In the genomic region with DNA sequence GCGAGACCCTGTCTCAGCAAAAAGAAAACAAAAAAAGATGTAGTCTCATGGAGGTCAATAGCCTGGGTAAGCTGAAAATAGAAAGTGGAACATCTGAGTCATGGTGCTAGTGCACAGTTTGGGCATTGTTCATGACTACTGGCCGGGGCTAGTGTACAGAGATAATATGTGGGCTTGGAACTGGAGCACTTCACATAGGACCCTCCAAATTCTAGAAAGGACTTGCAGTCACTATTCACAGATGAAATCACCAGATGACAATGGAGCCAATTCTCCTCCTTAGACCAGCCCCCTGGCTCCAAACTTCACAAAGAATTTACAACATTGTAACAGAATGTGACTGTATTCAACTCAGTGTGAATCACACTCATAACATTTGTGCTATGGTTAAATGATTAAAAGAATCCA, we compare ENCODE assay signal across 9 cellular contexts.
A peak's percentile ranks its signal among the peaks of the same experiment; 100 is the strongest.
DNase-seq lines count a peak whose midpoint lies in the region; ATAC-seq lines count a peak whose summit lies in the region.
"Had no signal": no experiment of that assay in that cellular context is flagged by ENCODE, and none has a peak within 500 bp of the region (broad histone marks: within the 10 kb centered on the region; RNA-seq: fewer than 3 reads in every experiment).

No MANE protein-coding gene starts in this region.

- H4K20me1 ChIP-seq in BLaER1 (no peaks in the 10 kb centered on the region), GM23248 (ENCODE audit: insufficient read depth) (no peaks in the 10 kb centered on the region)

- H3K4me1 ChIP-seq in BLaER1, result peaks cover 29% of the 10 kb centered on the region
- peaks cover 18% of the 10 kb centered on the region for H3K4me1 ChIP-seq in GM23248 (ENCODE audit: insufficient read depth)
- H3K4me1 ChIP-seq in right cardiac atrium (ENCODE audit: control insufficient read depth, insufficient read depth, low read length), result peaks cover 3% of the 10 kb centered on the region

- H3K4me2 ChIP-seq in BLaER1 (peak overlapping the region; percentile 22), GM23248 (ENCODE audit: unreplicated experiment) (peak overlapping the region; percentile 55)

- H3K9me3 ChIP-seq in BLaER1 (peaks cover 12% of the 10 kb centered on the region), GM23248 (ENCODE audit: low read depth) (no peaks in the 10 kb centered on the region), right cardiac atrium (ENCODE audit: control insufficient read depth, low read length) (no peaks in the 10 kb centered on the region)

- no peak overlapping the region for H3K27ac ChIP-seq in BLaER1
- H3K27ac ChIP-seq in GM23248, result peak overlapping the region; percentile 18
- H3K27ac ChIP-seq in right cardiac atrium (ENCODE audit: low read length), result no peak overlapping the region

- intact Hi-C loops in right cardiac atrium (cut with DNase I), result no loop called here

- H3K79me2 ChIP-seq in GM23248 (ENCODE audit: insufficient read depth), result no peaks in the 10 kb centered on the region

- H2AFZ ChIP-seq in GM23248, result no peak overlapping the region

- no peaks in the 10 kb centered on the region for H3K36me3 ChIP-seq in BLaER1
- no peaks in the 10 kb centered on the region for H3K36me3 ChIP-seq in GM23248 (ENCODE audit: low read depth)

- WGBS in GM23248 (ENCODE audit: low coverage in 1 of 2, low lambda C conversion rate in 2 of 2, missing lambda C conversion rate in 2 of 2), 2 experiments, result 4% methylated on average over 2 of the region's 2 CpGs
- WGBS in right cardiac atrium, result 27% methylated on average over 2 of the region's 2 CpGs

- no peaks in the 10 kb centered on the region for H3K27me3 ChIP-seq in BLaER1
- no peaks in the 10 kb centered on the region for H3K27me3 ChIP-seq in GM23248 (replicated peaks; ENCODE audit: insufficient read depth)
- no peaks in the 10 kb centered on the region for H3K27me3 ChIP-seq in right cardiac atrium (ENCODE audit: control insufficient read depth, insufficient read depth)

- ATAC-seq in right cardiac atrium, result peak; percentile 76 to 83
- no peak for ATAC-seq in HG03139 (IDR thresholded peaks at IDR 0.05; ENCODE audit: unreplicated experiment)
- ATAC-seq: naive thymus-derived CD4-positive, alpha-beta T cell had no signal

- in situ Hi-C loops in GM23248 (cut with MboI), result no loop called here

- DNase-seq in GM23248, result peak; percentile 87
- peak; percentile 21 for DNase-seq in RPMI7951 (ENCODE audit: low read depth)
- DNase-seq in right cardiac atrium, result no peak
- DNase-seq in DMS 273 (lab: John Stamatoyannopoulos, UW; ENCODE audit: unreplicated experiment), result no peak
- no peak for DNase-seq in stimulated activated CD4-positive, alpha-beta T cell treated with anti-CD3 and anti-CD28 coated beads, Interleukin-2, amount 100 ng/mL, for 24 hours
- no peak for DNase-seq in ureter (ENCODE audit: low spot score)
- DNase-seq: naive thymus-derived CD4-positive, alpha-beta T cell had no signal

- H3K9me2 ChIP-seq in GM23248 (ENCODE audit: insufficient read depth), result no peaks in the 10 kb centered on the region

- no peak overlapping the region for H3K4me3 ChIP-seq in BLaER1
- H3K4me3 ChIP-seq in GM23248, result peak overlapping the region; percentile 37; the same call in 1 of the 2 replicates
- no peak overlapping the region for H3K4me3 ChIP-seq in right cardiac atrium (ENCODE audit: low read length)

- no peak overlapping the region for H3K9ac ChIP-seq in BLaER1
- H3K9ac ChIP-seq in GM23248, result no peak overlapping the region

- H3F3A ChIP-seq in GM23248 (ENCODE audit: insufficient read depth), result peaks cover 14% of the 10 kb centered on the region

Comparison
In these comparisons a context has a peak if more than half of its experiments do, and no peak if none do; other contexts are left out.
1. DNase-seq: peak in GM23248 (single experiment) and RPMI7951 (single experiment); none in right cardiac atrium (0 of 3), DMS 273 (single experiment), stimulated activated CD4-positive, alpha-beta T cell treated with anti-CD3 and anti-CD28 coated beads, Interleukin-2, amount 100 ng/mL, for 24 hours (0 of 2) and ureter (single experiment).